In genomic region chr12:51917746-51918453, GRCh38 we compare ENCODE assay signal across 1 cellular context.
TF ChIP-seq lines count a peak whose summit lies in the region.

No MANE protein-coding gene starts in this region.

TF ChIP-seq in K562, 482 proteins besides CTCF, POLR2A, EP300 and RAD21 (continued from another document):
- TF ChIP-seq ATF2 (CRISPR knock-in tag; IDR thresholded peaks at IDR 0.05) (no peak), HDAC2 (IDR thresholded peaks at IDR 0.05) (peak; percentile 98), UBTF (IDR thresholded peaks at IDR 0.05; ENCODE audit: borderline replicate concordance in 1 of 2, low read depth in 2 of 2, low read length in 2 of 2) (0 out of 4 replicates have a peak, but pooled peaks of 1 of the 2 experiments have one; percentile 30), WHSC1 (IDR thresholded peaks at IDR 0.05; ENCODE audit: low read length) (no peak), ETS2 (tag; IDR thresholded peaks at IDR 0.05; ENCODE audit: borderline replicate concordance, poor library complexity, severe bottlenecking) (no peak), MLLT1 (IDR thresholded peaks at IDR 0.05) (no peak), NCOA1 (IDR thresholded peaks at IDR 0.05; ENCODE audit: low read depth) (no peak; the same call in 1 of the 2 replicates), ZBTB7A (IDR thresholded peaks at IDR 0.05; ENCODE audit: borderline replicate concordance, control insufficient read depth, low read depth, low read length) (no peak), CBFB (CRISPR knock-in tag; IDR thresholded peaks at IDR 0.05) (no peak), ATF7 (IDR thresholded peaks at IDR 0.05) (peak; percentile 22; the same call in 1 of the 2 replicates), NRF1 (conservative IDR thresholded peaks at IDR 0.05 in 1 of 2, IDR thresholded peaks at IDR 0.05 in 1 of 2) (peak in 1 of 2 experiments; percentile 9; a peak in 2 of 4 replicates), ESRRB (CRISPR knock-in tag; IDR thresholded peaks at IDR 0.05; ENCODE audit: borderline replicate concordance) (no peak), SRSF9 (IDR thresholded peaks at IDR 0.05; ENCODE audit: borderline replicate concordance, low read depth, low read length) (no peak), NR3C1 (CRISPR knock-in tag; IDR thresholded peaks at IDR 0.05) (no peak), ZNF436 (CRISPR knock-in tag; IDR thresholded peaks at IDR 0.05) (no peak), JUNB (CRISPR knock-in tag; conservative IDR thresholded peaks at IDR 0.05) (no peak), SRF (CRISPR knock-in tag; IDR thresholded peaks at IDR 0.05) (no peak), E2F6 (IDR thresholded peaks at IDR 0.05; ENCODE audit: borderline replicate concordance in 1 of 2, extremely low read depth in 1 of 2, insufficient read depth in 1 of 2, insufficient read length in 1 of 2, low read depth in 1 of 2, low read length in 1 of 2, poor library complexity in 1 of 2, severe bottlenecking in 1 of 2) (no peak), ZNF584 (CRISPR knock-in tag; IDR thresholded peaks at IDR 0.05; ENCODE audit: low read depth) (peak; percentile 67; the same call in 1 of the 2 replicates), TFAM (CRISPR knock-in tag; conservative IDR thresholded peaks at IDR 0.05) (no peak), ZNF740 (CRISPR knock-in tag; IDR thresholded peaks at IDR 0.05) (no peak), ZNF740 (tag; IDR thresholded peaks at IDR 0.05) (no peak), FOS (IDR thresholded peaks at IDR 0.05; ENCODE audit: extremely low read depth, insufficient read length) (no peak), MAFK (IDR thresholded peaks at IDR 0.05; ENCODE audit: low read length) (no peak), TRIM25 (IDR thresholded peaks at IDR 0.05; ENCODE audit: borderline replicate concordance) (no peak), TAL1 (IDR thresholded peaks at IDR 0.05) (peak; percentile 93), TCF3 (CRISPR knock-in tag; IDR thresholded peaks at IDR 0.05) (peak; percentile 92), BCL6 (CRISPR knock-in tag; IDR thresholded peaks at IDR 0.05) (no peak), MITF (IDR thresholded peaks at IDR 0.05) (no peak), ZFP1 (CRISPR knock-in tag; IDR thresholded peaks at IDR 0.05) (no peak), CREB3 (tag; conservative IDR thresholded peaks at IDR 0.05; ENCODE audit: low read depth) (0 out of 2 replicates have a peak, but pooled peaks have one; percentile 49), RREB1 (CRISPR knock-in tag; IDR thresholded peaks at IDR 0.05) (no peak), NEUROD1 (IDR thresholded peaks at IDR 0.05; ENCODE audit: borderline replicate concordance, low read depth, low read length, partially characterized antibody) (no peak), HMGN3 (IDR thresholded peaks at IDR 0.05; ENCODE audit: borderline replicate concordance, extremely low read depth, insufficient read length, low read depth, low read length) (peak; percentile 97), ZBTB43 (CRISPR knock-in tag; IDR thresholded peaks at IDR 0.05) (no peak), ASH1L (IDR thresholded peaks at IDR 0.05; ENCODE audit: borderline replicate concordance, low read depth, partially characterized antibody) (no peak), ZBTB5 (IDR thresholded peaks at IDR 0.05) (no peak), EHMT2 (IDR thresholded peaks at IDR 0.05) (no peak), KAT2B (IDR thresholded peaks at IDR 0.05; ENCODE audit: low read depth, low read length) (no peak), BCOR (IDR thresholded peaks at IDR 0.05) (peak; percentile 90)
